Comparison of ENCODE assay signal across 22 cellular contexts in the genomic region with DNA sequence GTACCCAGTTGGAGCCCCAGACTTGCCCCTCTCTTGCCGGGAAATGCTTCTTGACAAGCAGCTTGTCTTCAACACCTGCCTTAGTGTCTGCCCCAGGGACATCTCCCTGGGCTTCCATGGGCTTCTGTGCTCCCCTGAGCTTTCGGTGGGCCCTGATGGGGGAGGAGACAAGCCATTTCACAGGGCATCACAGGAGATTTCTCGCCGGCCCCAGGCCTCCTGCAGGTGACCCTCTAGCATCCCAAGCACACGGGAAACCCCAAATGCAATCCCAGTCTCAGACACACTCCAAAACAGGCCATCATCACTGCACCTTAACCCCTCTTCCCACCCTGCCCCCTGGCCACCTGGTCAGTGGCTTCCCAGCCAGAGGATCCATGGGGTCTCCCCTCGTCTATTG.
A peak's percentile ranks its signal among the peaks of the same experiment; 100 is the strongest.
DNase-seq lines count a peak whose midpoint lies in the region; ATAC-seq and TF ChIP-seq lines count a peak whose summit lies in the region.
"Had no signal": no experiment of that assay in that cellular context is flagged by ENCODE, and none has a peak within 500 bp of the region (broad histone marks: within the 10 kb centered on the region; RNA-seq: fewer than 3 reads in every experiment).

No MANE protein-coding gene starts in this region.

- TF ChIP-seq EP300 in gastroesophageal sphincter (IDR thresholded peaks at IDR 0.05), result no peak

- no peaks in the 10 kb centered on the region for H4K20me1 ChIP-seq in OCI-LY7 (ENCODE audit: insufficient read depth, low read length)

- H3K36me3 ChIP-seq in cardiac muscle cell (peaks cover 24% of the 10 kb centered on the region), ascending aorta (peaks cover 24 to 42% of the 10 kb centered on the region in 2 donors), gastroesophageal sphincter (peaks cover 0 to 21% of the 10 kb centered on the region in 2 donors), thoracic aorta (peaks cover 22% of the 10 kb centered on the region), OCI-LY7 (ENCODE audit: insufficient read depth, low read length) (no peaks in the 10 kb centered on the region)
- H3K36me3 ChIP-seq in naive thymus-derived CD4-positive, alpha-beta T cell (ENCODE audit: control insufficient read depth in 2 of 3, insufficient read depth in 3 of 3, low read length in 3 of 3), result no peaks in the 10 kb centered on the region
- H3K36me3 ChIP-seq: HAP-1 had no signal

- H3K36me3 Mint-ChIP-seq in naive thymus-derived CD4-positive, alpha-beta T cell, result peaks cover 0 to 11% (median 2%) of the 10 kb centered on the region in 5 donors
- H3K36me3 Mint-ChIP-seq: IgD-negative memory B cell had no signal

- H2AFZ ChIP-seq in OCI-LY7 (ENCODE audit: low read length), result no peak overlapping the region
- H2AFZ ChIP-seq: GM23338 had no signal

- no peak for ATAC-seq in right cardiac atrium
- no peak for ATAC-seq in gastroesophageal sphincter
- no peak for ATAC-seq in thoracic aorta (ENCODE audit: insufficient number of reproducible peaks, low FRiP score, low read depth)
- no peak for ATAC-seq in naive thymus-derived CD4-positive, alpha-beta T cell
- no peak for ATAC-seq in GM21390 (IDR thresholded peaks at IDR 0.05; ENCODE audit: unreplicated experiment)
- ATAC-seq: GM23338, Right ventricle myocardium inferior had no signal

- no TSS peak for BruUV-seq in OCI-LY7 (replicated peaks; lab: Mats Ljungman, UMichigan)

- 77% methylated on average over 6 of the region's 6 CpGs for WGBS in right cardiac atrium
- WGBS in gastroesophageal sphincter (ENCODE audit: low coverage in 1 of 2), 2 donors, result 57% methylated on average over 1 of the region's 6 CpGs; no CpG with 5 or more reads in 1 of the 2 donors

- no peak for TF ChIP-seq POLR2A in gastroesophageal sphincter (IDR thresholded peaks at IDR 0.05)

- no peak for DNase-seq in cardiac muscle cell (ENCODE audit: low read depth in 1 of 2, low spot score in 1 of 2)
- DNase-seq in right cardiac atrium, result no peak
- peak in 1 of 2 donors; percentile 50 for DNase-seq in ascending aorta (ENCODE audit: low spot score in 2 of 2)
- DNase-seq in thoracic aorta (ENCODE audit: low spot score), result no peak
- DNase-seq in OCI-LY7 (ENCODE audit: low spot score), result no peak
- no peak for DNase-seq in naive thymus-derived CD4-positive, alpha-beta T cell
- DNase-seq: CD4-positive, alpha-beta T cell; DMS53; NCI-H1048; NCI-H1417; NCI-H1694; NCI-H2029 treated with DMSO at 0.1 percent for 48 hours; NCI-H510A; NCI-H69 had no signal

- H3K4me2 ChIP-seq in OCI-LY7 (ENCODE audit: low read length), result no peak overlapping the region
- H3K4me2 ChIP-seq: GM23338 had no signal

- H3K4me1 ChIP-seq in cardiac muscle cell (ENCODE audit: low read depth), result peaks cover 2% of the 10 kb centered on the region
- H3K4me1 ChIP-seq in right cardiac atrium (ENCODE audit: control insufficient read depth, insufficient read depth, low read length), result no peaks in the 10 kb centered on the region
- H3K4me1 ChIP-seq in ascending aorta, result peaks cover 5 to 11% of the 10 kb centered on the region in 2 donors
- peaks cover 2 to 66% (median 3%) of the 10 kb centered on the region in 3 donors for H3K4me1 ChIP-seq in gastroesophageal sphincter
- H3K4me1 ChIP-seq in thoracic aorta (ENCODE audit: control insufficient read depth in 1 of 2, low read depth in 2 of 2), result peaks cover 0 to 49% of the 10 kb centered on the region in 2 donors
- H3K4me1 ChIP-seq in OCI-LY7 (ENCODE audit: insufficient read depth, low read length, poor library complexity, severe bottlenecking), result no peaks in the 10 kb centered on the region
- H3K4me1 ChIP-seq in naive thymus-derived CD4-positive, alpha-beta T cell (ENCODE audit: control insufficient read depth in 2 of 2, insufficient read depth in 2 of 2, low read length in 2 of 2), result no peaks in the 10 kb centered on the region
- H3K4me1 ChIP-seq: HAP-1, SJSA1 had no signal

- H3K4me3 ChIP-seq in cardiac muscle cell, result no peak overlapping the region
- no peak overlapping the region for H3K4me3 ChIP-seq in right cardiac atrium (ENCODE audit: low read length)
- no peak overlapping the region for H3K4me3 ChIP-seq in ascending aorta
- H3K4me3 ChIP-seq in gastroesophageal sphincter, result no peak overlapping the region
- no peak overlapping the region for H3K4me3 ChIP-seq in thoracic aorta
- H3K4me3 ChIP-seq in OCI-LY7 (ENCODE audit: low read depth, low read length, poor library complexity, severe bottlenecking), result no peak overlapping the region
- no peak overlapping the region for H3K4me3 ChIP-seq in naive thymus-derived CD4-positive, alpha-beta T cell (ENCODE audit: low read length)
- H3K4me3 ChIP-seq: GM23338, HAP-1, SJSA1 had no signal

- CTCF ChIA-PET in OCI-LY7 (lab: Charles Lee; ENCODE audit: unreplicated experiment), result no interaction called here
- CTCF ChIA-PET in naive thymus-derived CD4-positive, alpha-beta T cell (lab: Charles Lee), result interaction anchor here (0.8 kb wide), 1 partner anchor 76 kb away, joined by 3 read pairs; no protein-coding TSS in a partner anchor

- H3K27me3 Mint-ChIP-seq in naive thymus-derived CD4-positive, alpha-beta T cell, result peaks cover 12 to 42% (median 36%) of the 10 kb centered on the region in 5 donors

- POLR2A ChIA-PET in OCI-LY7 (lab: Charles Lee), result no interaction called here
- POLR2A ChIA-PET in naive thymus-derived CD4-positive, alpha-beta T cell (lab: Charles Lee), result interaction anchor here (1.1 kb wide), 1 partner anchor 98 kb away, joined by 3 read pairs; no protein-coding TSS in a partner anchor

- H3K27ac Mint-ChIP-seq in naive thymus-derived CD4-positive, alpha-beta T cell, result no peak overlapping the region
- H3K27ac Mint-ChIP-seq: CD4-positive, alpha-beta T cell; GM23338; HFFc6; IgD-negative memory B cell had no signal

- H3K9me3 Mint-ChIP-seq in naive thymus-derived CD4-positive, alpha-beta T cell, result peaks cover 4 to 26% (median 12%) of the 10 kb centered on the region in 11 donors

- H3K4me3 Mint-ChIP-seq in naive thymus-derived CD4-positive, alpha-beta T cell, result no peak overlapping the region
- H3K4me3 Mint-ChIP-seq: CD4-positive, alpha-beta T cell; GM23338; HFFc6; IgD-negative memory B cell had no signal

- H3K9me2 ChIP-seq in OCI-LY7 (ENCODE audit: insufficient read depth, low read length), result no peaks in the 10 kb centered on the region

- H3K27me3 ChIP-seq in cardiac muscle cell (no peaks in the 10 kb centered on the region), right cardiac atrium (ENCODE audit: control insufficient read depth, insufficient read depth) (no peaks in the 10 kb centered on the region), ascending aorta (no peaks in the 10 kb centered on the region), gastroesophageal sphincter (peaks cover 14% of the 10 kb centered on the region), thoracic aorta (replicated peaks; ENCODE audit: insufficient read depth) (no peaks in the 10 kb centered on the region)
- H3K27me3 ChIP-seq in naive thymus-derived CD4-positive, alpha-beta T cell (ENCODE audit: control insufficient read depth in 2 of 2, insufficient read depth in 2 of 2, low read length in 2 of 2), result no peaks in the 10 kb centered on the region
- H3K27me3 ChIP-seq: SJSA1 had no signal

- no peaks in the 10 kb centered on the region for H3K79me2 ChIP-seq in OCI-LY7 (ENCODE audit: insufficient read depth, low read depth, low read length)

- H3K9me3 ChIP-seq in cardiac muscle cell (ENCODE audit: low read depth) (no peaks in the 10 kb centered on the region), right cardiac atrium (ENCODE audit: control insufficient read depth, low read length) (no peaks in the 10 kb centered on the region), ascending aorta (no peaks in the 10 kb centered on the region), gastroesophageal sphincter (peaks cover 0 to 7% (median 0%) of the 10 kb centered on the region in 3 donors), thoracic aorta (no peaks in the 10 kb centered on the region), OCI-LY7 (ENCODE audit: low read length) (peaks cover 7% of the 10 kb centered on the region; the same call in 1 of the 2 replicates)
- H3K9me3 ChIP-seq in naive thymus-derived CD4-positive, alpha-beta T cell (ENCODE audit: control insufficient read depth in 2 of 3, low read length in 3 of 3), result no peaks in the 10 kb centered on the region
- H3K9me3 ChIP-seq: HAP-1, SJSA1 had no signal

- H3K4me1 Mint-ChIP-seq in naive thymus-derived CD4-positive, alpha-beta T cell, result peaks cover 0 to 13% (median 5%) of the 10 kb centered on the region in 7 donors
- H3K4me1 Mint-ChIP-seq: GM23338, IgD-negative memory B cell had no signal

- TF ChIP-seq CTCF in cardiac muscle cell (IDR thresholded peaks at IDR 0.05; ENCODE audit: low read depth, low read length) (no peak), ascending aorta (IDR thresholded peaks at IDR 0.05) (no peak), gastroesophageal sphincter (IDR thresholded peaks at IDR 0.05) (no peak), thoracic aorta (IDR thresholded peaks at IDR 0.05) (no peak), OCI-LY7 (conservative IDR thresholded peaks at IDR 0.05; ENCODE audit: low read length) (no peak)

- intact Hi-C loops in right cardiac atrium (cut with DNase I) (no loop called here), ascending aorta (cut with DNase I) (no loop called here), OCI-LY7 (cut with micrococcal nuclease; ENCODE audit: unreplicated experiment) (no loop called here)
- intact Hi-C loops in naive thymus-derived CD4-positive, alpha-beta T cell (cut with micrococcal nuclease), result loop anchor here in 1 of 2 donors (10.0 kb wide), 1 partner anchor 752 kb away; no protein-coding TSS in a partner anchor

- H3K27ac ChIP-seq in cardiac muscle cell, result peak overlapping the region; percentile 59
- no peak overlapping the region for H3K27ac ChIP-seq in right cardiac atrium (ENCODE audit: low read length)
- H3K27ac ChIP-seq in ascending aorta, result peak overlapping the region; percentile 9 to 30
- peak overlapping the region; percentile 37 to 84 (median 73) for H3K27ac ChIP-seq in gastroesophageal sphincter
- H3K27ac ChIP-seq in thoracic aorta, result peak overlapping the region; percentile 46 to 70
- H3K27ac ChIP-seq in OCI-LY7 (ENCODE audit: low read depth, low read length, poor library complexity, severe bottlenecking), result no peak overlapping the region
- H3K27ac ChIP-seq in naive thymus-derived CD4-positive, alpha-beta T cell (ENCODE audit: low read depth, low read length), result no peak overlapping the region
- H3K27ac ChIP-seq: SJSA1 had no signal

Comparison
In these comparisons a context has a peak if more than half of its experiments do, and no peak if none do; other contexts are left out.
1. H3K27ac ChIP-seq: peak in cardiac muscle cell (single experiment), ascending aorta (2 of 2), gastroesophageal sphincter (4 of 4) and thoracic aorta (2 of 2); none in right cardiac atrium (single experiment), OCI-LY7 (single experiment) and naive thymus-derived CD4-positive, alpha-beta T cell (single experiment).